Comparison of ENCODE assay signal across 8 cellular contexts in the genomic region with DNA sequence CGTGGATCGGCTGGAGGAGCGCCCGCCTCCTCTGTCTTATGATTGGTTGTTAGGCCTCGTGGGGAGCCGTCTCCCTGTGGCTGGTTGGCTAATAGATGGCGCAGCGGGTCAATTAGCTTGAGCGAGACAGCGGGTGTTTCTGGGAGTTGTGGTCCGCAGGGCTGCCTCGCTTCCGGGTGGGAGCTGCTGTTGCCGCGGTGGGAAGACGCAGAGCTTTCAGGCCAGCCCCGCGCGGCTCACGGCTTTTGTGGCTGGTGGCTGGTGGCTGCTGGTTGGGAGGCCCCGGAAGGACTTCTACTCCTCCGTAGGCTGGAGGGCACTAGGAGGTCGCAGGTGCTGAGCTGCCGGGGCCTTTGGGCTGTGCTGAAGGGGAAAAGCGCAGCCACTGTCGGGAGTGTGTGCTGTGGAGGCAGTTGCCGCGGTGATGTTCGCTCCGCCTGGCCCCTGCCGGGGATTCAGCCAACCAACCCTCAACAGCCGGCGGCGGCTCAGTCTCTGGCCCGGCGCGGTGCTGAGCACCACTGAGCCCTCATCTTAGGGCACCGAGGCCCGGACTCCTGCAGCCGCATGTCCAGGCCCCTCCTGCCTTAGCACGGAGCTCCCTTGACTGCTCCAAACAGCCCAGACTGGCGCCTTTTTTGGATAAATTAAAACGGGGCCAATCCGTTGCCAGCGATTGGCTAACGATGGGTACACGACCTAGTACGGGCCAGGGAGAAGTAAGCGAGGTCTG. TPM values are rescaled to one million over a fixed set of nuclear protein-coding genes. Genes with fewer than 3 reads are reported as not detected.
A peak's percentile ranks its signal among the peaks of the same experiment; 100 is the strongest.
DNase-seq lines count a peak whose midpoint lies in the region; ATAC-seq and TF ChIP-seq lines count a peak whose summit lies in the region.

No MANE protein-coding gene starts in this region.

- in situ Hi-C loops in KBM-7 (cut with MboI; ENCODE audit: low pct_unique_long_range_greater_than_20kb, low sequenced_read_pairs) = no loop called here

- H3K4me3 ChIP-seq in esophagus squamous epithelium = peak overlapping the region; percentile 64 to 96 (median 72)

- 4% methylated on average over 4 of the region's 49 CpGs; no CpG with 5 or more reads in 1 of the 2 donors for WGBS in esophagus squamous epithelium, 2 donors

- H3K4me1 ChIP-seq in esophagus squamous epithelium = peaks cover 9 to 36% (median 19%) of the 10 kb centered on the region in 3 donors

- H3K27ac ChIP-seq in esophagus squamous epithelium = peak overlapping the region; percentile 92 to 98 (median 95)

- no peaks in the 10 kb centered on the region for H3K36me3 ChIP-seq in esophagus squamous epithelium

- peak; percentile 85 for DNase-seq in DMS79 (lab: John Stamatoyannopoulos, UW)
- DNase-seq in KBM-7 = peak; percentile 98
- peak; percentile 89 for DNase-seq in activated T-helper 1 cell treated with Interleukin-2 at 50 U/mL for 16 hours (ENCODE audit: low read depth)
- DNase-seq in esophagus squamous epithelium (lab: John Stamatoyannopoulos, UW) = peak; percentile 96
- peak; percentile 99 for DNase-seq in myocyte (ENCODE audit: low read depth)
- peak; percentile 92 to 93 for DNase-seq in stimulated activated CD8-positive, alpha-beta memory T cell treated with anti-CD3 and anti-CD28 coated beads, Interleukin-7, amount 100 ng/mL, for 4 hours (ENCODE audit: low read depth in 2 of 2)

- peak in 2 of 4 donors; percentile 58 to 75 for TF ChIP-seq POLR2A in esophagus squamous epithelium (IDR thresholded peaks at IDR 0.05)

- no peaks in the 10 kb centered on the region for H3K9me3 ChIP-seq in esophagus squamous epithelium

- intact Hi-C loops in esophagus squamous epithelium (cut with DNase I) = no loop called here

- ATAC-seq in GM21723 (IDR thresholded peaks at IDR 0.05; ENCODE audit: unreplicated experiment) = peak; percentile 89

- no peak for TF ChIP-seq CTCF in esophagus squamous epithelium (IDR thresholded peaks at IDR 0.05)

- no peaks in the 10 kb centered on the region for H3K27me3 ChIP-seq in esophagus squamous epithelium

TF ChIP-seq in PFSK-1, 5 proteins besides CTCF, POLR2A, EP300 and RAD21:
- peak; percentile 66; the same call in 1 of the 2 replicates for TF ChIP-seq SIN3A (IDR thresholded peaks at IDR 0.05; ENCODE audit: borderline replicate concordance, insufficient read depth, low read length)
- TF ChIP-seq, protein P1, sequence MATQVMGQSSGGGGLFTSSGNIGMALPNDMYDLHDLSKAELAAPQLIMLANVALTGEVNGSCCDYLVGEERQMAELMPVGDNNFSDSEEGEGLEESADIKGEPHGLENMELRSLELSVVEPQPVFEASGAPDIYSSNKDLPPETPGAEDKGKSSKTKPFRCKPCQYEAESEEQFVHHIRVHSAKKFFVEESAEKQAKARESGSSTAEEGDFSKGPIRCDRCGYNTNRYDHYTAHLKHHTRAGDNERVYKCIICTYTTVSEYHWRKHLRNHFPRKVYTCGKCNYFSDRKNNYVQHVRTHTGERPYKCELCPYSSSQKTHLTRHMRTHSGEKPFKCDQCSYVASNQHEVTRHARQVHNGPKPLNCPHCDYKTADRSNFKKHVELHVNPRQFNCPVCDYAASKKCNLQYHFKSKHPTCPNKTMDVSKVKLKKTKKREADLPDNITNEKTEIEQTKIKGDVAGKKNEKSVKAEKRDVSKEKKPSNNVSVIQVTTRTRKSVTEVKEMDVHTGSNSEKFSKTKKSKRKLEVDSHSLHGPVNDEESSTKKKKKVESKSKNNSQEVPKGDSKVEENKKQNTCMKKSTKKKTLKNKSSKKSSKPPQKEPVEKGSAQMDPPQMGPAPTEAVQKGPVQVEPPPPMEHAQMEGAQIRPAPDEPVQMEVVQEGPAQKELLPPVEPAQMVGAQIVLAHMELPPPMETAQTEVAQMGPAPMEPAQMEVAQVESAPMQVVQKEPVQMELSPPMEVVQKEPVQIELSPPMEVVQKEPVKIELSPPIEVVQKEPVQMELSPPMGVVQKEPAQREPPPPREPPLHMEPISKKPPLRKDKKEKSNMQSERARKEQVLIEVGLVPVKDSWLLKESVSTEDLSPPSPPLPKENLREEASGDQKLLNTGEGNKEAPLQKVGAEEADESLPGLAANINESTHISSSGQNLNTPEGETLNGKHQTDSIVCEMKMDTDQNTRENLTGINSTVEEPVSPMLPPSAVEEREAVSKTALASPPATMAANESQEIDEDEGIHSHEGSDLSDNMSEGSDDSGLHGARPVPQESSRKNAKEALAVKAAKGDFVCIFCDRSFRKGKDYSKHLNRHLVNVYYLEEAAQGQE (IDR thresholded peaks at IDR 0.05; ENCODE audit: insufficient read depth in 1 of 2, low read depth in 2 of 2, low read length in 2 of 2) = no peak

RNA-seq across cellular contexts. Expression of gene C10orf143, which starts 0.7 kb away (rescaled TPM):
- polyA plus RNA-seq in PFSK-1 (2012; ENCODE audit: insufficient read length, low read depth) = 0.46 TPM
- total RNA-seq in esophagus squamous epithelium = 1 to 10 TPM in 1 of 4 donors, under 1 TPM in 3; 0.44 to 4.0 (median 0.70) TPM
- 0.52 and 0.96 TPM in 2 replicates for total RNA-seq in myocyte
- polyA plus RNA-seq in myocyte (2012) = 6.6 TPM

RNA-seq across cellular contexts. Expression of gene GLRX3, which starts 24.9 kb away (rescaled TPM):
- 76.8 TPM for polyA plus RNA-seq in PFSK-1 (2012; ENCODE audit: insufficient read length, low read depth)
- total RNA-seq in esophagus squamous epithelium = 100 to 1,000 TPM in 2 of 4 donors, 10 to 100 TPM in 2; 48.5 to 115 (median 81.8) TPM
- total RNA-seq in myocyte = 112 and 116 TPM in 2 replicates
- polyA plus RNA-seq in myocyte (2012) = 76.7 TPM

Comparison
In these comparisons a context has a peak if more than half of its experiments do, and no peak if none do; other contexts are left out.
1. Peak in every context shown above with its lines: DNase-seq, ATAC-seq, H3K4me3 ChIP-seq and H3K27ac ChIP-seq.